ENCODE assay signal across 18 cellular contexts in the genomic region with DNA sequence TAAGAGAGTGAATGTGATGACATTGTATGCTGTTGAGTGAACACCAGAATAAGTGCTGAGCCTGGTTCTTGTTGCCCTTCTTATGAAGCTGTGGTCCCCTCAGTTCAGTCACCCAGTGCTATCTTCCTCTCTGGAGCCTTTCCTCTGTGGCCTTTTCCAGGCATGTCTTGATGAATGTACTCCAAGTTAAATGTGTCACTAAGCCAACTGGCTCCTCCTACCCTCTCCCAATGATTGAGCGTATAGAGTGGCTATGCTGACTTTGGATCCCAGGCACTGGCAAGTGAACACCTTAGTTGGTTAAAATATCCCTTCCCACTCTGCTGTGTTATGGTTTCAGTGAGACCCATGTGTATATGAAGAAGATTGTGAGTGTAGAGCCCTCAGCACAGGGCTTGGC.
"Had no signal": no experiment of that assay in that cellular context is flagged by ENCODE, and none has a peak within 500 bp of the region (broad histone marks: within the 10 kb centered on the region; RNA-seq: fewer than 3 reads in every experiment).

No MANE protein-coding gene starts in this region.

- H3K27ac ChIP-seq: coronary artery, neural progenitor cell, prostate gland, skin epidermis, spleen, suprapubic skin, transverse colon had no signal

- H3K4me3 ChIP-seq: coronary artery, mucosa of descending colon, neural progenitor cell, prostate gland, skin epidermis, spleen, suprapubic skin, transverse colon had no signal

- H3K9ac ChIP-seq: neural progenitor cell had no signal

- H3K4me2 ChIP-seq: neural progenitor cell had no signal

- H3K36me3 ChIP-seq: neural progenitor cell, prostate gland, spleen, suprapubic skin, transverse colon had no signal

- DNase-seq: dermis blood vessel endothelial cell; effector memory CD8-positive, alpha-beta T cell; erythroblast; kidney; mesenchymal stem cell; mucosa of descending colon; naive thymus-derived CD4-positive, alpha-beta T cell; right cardiac atrium; stimulated activated naive CD4-positive, alpha-beta T cell; stimulated activated naive CD8-positive, alpha-beta T cell treated with anti-CD3 and anti-CD28 coated beads, Interleukin-15, amount 100 ng/mL, for 72 hours; transverse colon had no signal

- H3K9me3 ChIP-seq: mucosa of descending colon, prostate gland, spleen, suprapubic skin, transverse colon had no signal

- ATAC-seq: effector memory CD8-positive, alpha-beta T cell; left lobe of liver; mucosa of descending colon; naive thymus-derived CD4-positive, alpha-beta T cell; right cardiac atrium; stimulated activated naive CD8-positive, alpha-beta T cell treated with anti-CD3 and anti-CD28 coated beads, Interleukin-15, amount 100 ng/mL, for 72 hours had no signal

- H3K27me3 ChIP-seq: neural progenitor cell, suprapubic skin, transverse colon had no signal

- H3K4me1 ChIP-seq: prostate gland, spleen, suprapubic skin, transverse colon had no signal
